7 cellular contexts compared by ENCODE assay signal in genomic region chr2:67366832-67367412, GRCh38.
"Had no signal": no experiment of that assay in that cellular context is flagged by ENCODE, and none has a peak within 500 bp of the region (broad histone marks: within the 10 kb centered on the region; RNA-seq: fewer than 3 reads in every experiment).

No MANE protein-coding gene starts in this region.

- H3K4me3 ChIP-seq: GM23248, HAP-1 had no signal

- H3K4me1 ChIP-seq: HAP-1 had no signal

- H3K36me3 ChIP-seq: HAP-1 had no signal

- DNase-seq: GM23248, H7, HFFc6, KBM-7 had no signal

- H3K9me3 ChIP-seq: HAP-1 had no signal

- ATAC-seq: HCT116, HepG2 had no signal
